In genomic region chr9:71761938-71762353, GRCh38 we compare ENCODE assay signal across 14 cellular contexts. TPM values are rescaled to one million over a fixed set of nuclear protein-coding genes. Genes with fewer than 3 reads are reported as not detected.
DNase-seq lines count a peak whose midpoint lies in the region; ATAC-seq, FAIRE-seq and TF ChIP-seq lines count a peak whose summit lies in the region.
"Had no signal": no experiment of that assay in that cellular context is flagged by ENCODE, and none has a peak within 500 bp of the region (broad histone marks: within the 10 kb centered on the region; RNA-seq: fewer than 3 reads in every experiment).

No MANE protein-coding gene starts in this region.

- no peaks in the 10 kb centered on the region for H3K36me3 ChIP-seq in lung (ENCODE audit: control insufficient read depth in 2 of 2, insufficient read depth in 2 of 2, low read length in 2 of 2)
- H3K36me3 ChIP-seq in effector memory CD4-positive, alpha-beta T cell (ENCODE audit: control insufficient read depth, insufficient read depth, low read length) = no peaks in the 10 kb centered on the region
- H3K36me3 ChIP-seq: tibial artery had no signal

- peak overlapping the region; percentile 69 for H3K27ac Mint-ChIP-seq in activated naive CD8-positive, alpha-beta T cell

- peak; percentile 55 for DNase-seq in Caki2 (ENCODE audit: low read depth)
- peak; percentile 32 for DNase-seq in HCEC 1CT
- peak; percentile 54 for DNase-seq in lung (ENCODE audit: low spot score)
- no peak for DNase-seq in RCC 7860 (ENCODE audit: low spot score)
- DNase-seq in effector memory CD4-positive, alpha-beta T cell = no peak
- DNase-seq: Caco-2; naive B cell; NCI-H1092; NK-92 treated with Interleukin-12 subunit alpha and Interleukin-12 subunit beta, amount 100 ng/mL, for 24 hours; tibial artery had no signal

- FAIRE-seq in RCC 7860 (lab: Jason Lieb, UNC) = no peak
- FAIRE-seq: islet of Langerhans had no signal

- H3K9me3 ChIP-seq in lung (ENCODE audit: control insufficient read depth in 2 of 2, insufficient read depth in 1 of 2, low read length in 1 of 2) = no peaks in the 10 kb centered on the region
- no peaks in the 10 kb centered on the region for H3K9me3 ChIP-seq in effector memory CD4-positive, alpha-beta T cell (ENCODE audit: control insufficient read depth, low read length)
- H3K9me3 ChIP-seq: Caco-2, tibial artery had no signal

- no peak for TF ChIP-seq CTCF in lung (IDR thresholded peaks at IDR 0.05; ENCODE audit: control extremely low read depth, extremely low read depth)

- no peak overlapping the region for H3K4me3 ChIP-seq in lung
- no peak overlapping the region for H3K4me3 ChIP-seq in effector memory CD4-positive, alpha-beta T cell (ENCODE audit: insufficient read depth, low read depth, low read length, poor library complexity, severe bottlenecking)
- H3K4me3 ChIP-seq: tibial artery had no signal

- peaks cover 5 to 15% of the 10 kb centered on the region in 2 donors for H3K4me1 ChIP-seq in lung (ENCODE audit: control insufficient read depth in 2 of 2, insufficient read depth in 2 of 2, low read length in 2 of 2)
- peaks cover 36% of the 10 kb centered on the region for H3K4me1 ChIP-seq in effector memory CD4-positive, alpha-beta T cell (ENCODE audit: control insufficient read depth, insufficient read depth, low read length, poor library complexity, severe bottlenecking)

- peak overlapping the region; percentile 41 for H3K4me3 Mint-ChIP-seq in activated naive CD8-positive, alpha-beta T cell

- 56 to 78% methylated on average over 5 of the region's 5 CpGs for WGBS in lung, 2 donors

- H3K36me3 Mint-ChIP-seq in activated naive CD8-positive, alpha-beta T cell = no peaks in the 10 kb centered on the region

- no peaks in the 10 kb centered on the region for H3K27me3 Mint-ChIP-seq in activated naive CD8-positive, alpha-beta T cell
- H3K27me3 Mint-ChIP-seq: naive B cell had no signal

- peak; percentile 71 for ATAC-seq in lung (ENCODE audit: insufficient read depth, low FRiP score)
- no peak for ATAC-seq in HG03095 (IDR thresholded peaks at IDR 0.05; ENCODE audit: unreplicated experiment)
- no peak for ATAC-seq in GM18520 (IDR thresholded peaks at IDR 0.05; ENCODE audit: unreplicated experiment)

- in situ Hi-C loops in Caki2 (cut with HindIII; ENCODE audit: low pct_unique_long_range_greater_than_20kb, low sequenced_read_pairs) = no loop called here

- peak overlapping the region in 1 of 2 donors; percentile 60 for H3K27ac ChIP-seq in lung (ENCODE audit: low read depth in 1 of 2, low read length in 1 of 2)
- no peak overlapping the region for H3K27ac ChIP-seq in effector memory CD4-positive, alpha-beta T cell (ENCODE audit: insufficient read depth, low read length, poor library complexity, severe bottlenecking)
- H3K27ac ChIP-seq: tibial artery had no signal

- H3K4me1 Mint-ChIP-seq in activated naive CD8-positive, alpha-beta T cell (ENCODE audit: low read depth) = peaks cover 85% of the 10 kb centered on the region

- no peaks in the 10 kb centered on the region for H3K9me3 Mint-ChIP-seq in activated naive CD8-positive, alpha-beta T cell (ENCODE audit: low read depth)
- H3K9me3 Mint-ChIP-seq: naive B cell had no signal

- H3K27me3 ChIP-seq in lung (ENCODE audit: control insufficient read depth, insufficient read depth) = no peaks in the 10 kb centered on the region
- no peaks in the 10 kb centered on the region for H3K27me3 ChIP-seq in effector memory CD4-positive, alpha-beta T cell (replicated peaks; ENCODE audit: control insufficient read depth, insufficient read depth, low read length, poor library complexity, severe bottlenecking)
- H3K27me3 ChIP-seq: tibial artery had no signal

RNA-seq across cellular contexts. Expression of gene CEMIP2, which starts 6.4 kb away (rescaled TPM):
- total RNA-seq in Caki2 (2014; rRNA removed; shearing (Covaris generic); ENCODE audit: low replicate concordance) = 30.8 and 43.2 TPM in 2 replicates
- total RNA-seq in lung = 100 to 1,000 TPM in 1 of 2 donors, 10 to 100 TPM in 1; 90.3 to 150 TPM
- polyA plus RNA-seq in lung = 10 to 100 TPM; 37.3 to 89.5 TPM

Comparison
In these comparisons a context has a peak if more than half of its experiments do, and no peak if none do; other contexts are left out.
1. DNase-seq: peak in Caki2 (single experiment), HCEC 1CT (single experiment) and lung (single experiment); none in RCC 7860 (single experiment) and effector memory CD4-positive, alpha-beta T cell (0 of 3).